ENCODE assay signal across 17 cellular contexts in the genomic region with DNA sequence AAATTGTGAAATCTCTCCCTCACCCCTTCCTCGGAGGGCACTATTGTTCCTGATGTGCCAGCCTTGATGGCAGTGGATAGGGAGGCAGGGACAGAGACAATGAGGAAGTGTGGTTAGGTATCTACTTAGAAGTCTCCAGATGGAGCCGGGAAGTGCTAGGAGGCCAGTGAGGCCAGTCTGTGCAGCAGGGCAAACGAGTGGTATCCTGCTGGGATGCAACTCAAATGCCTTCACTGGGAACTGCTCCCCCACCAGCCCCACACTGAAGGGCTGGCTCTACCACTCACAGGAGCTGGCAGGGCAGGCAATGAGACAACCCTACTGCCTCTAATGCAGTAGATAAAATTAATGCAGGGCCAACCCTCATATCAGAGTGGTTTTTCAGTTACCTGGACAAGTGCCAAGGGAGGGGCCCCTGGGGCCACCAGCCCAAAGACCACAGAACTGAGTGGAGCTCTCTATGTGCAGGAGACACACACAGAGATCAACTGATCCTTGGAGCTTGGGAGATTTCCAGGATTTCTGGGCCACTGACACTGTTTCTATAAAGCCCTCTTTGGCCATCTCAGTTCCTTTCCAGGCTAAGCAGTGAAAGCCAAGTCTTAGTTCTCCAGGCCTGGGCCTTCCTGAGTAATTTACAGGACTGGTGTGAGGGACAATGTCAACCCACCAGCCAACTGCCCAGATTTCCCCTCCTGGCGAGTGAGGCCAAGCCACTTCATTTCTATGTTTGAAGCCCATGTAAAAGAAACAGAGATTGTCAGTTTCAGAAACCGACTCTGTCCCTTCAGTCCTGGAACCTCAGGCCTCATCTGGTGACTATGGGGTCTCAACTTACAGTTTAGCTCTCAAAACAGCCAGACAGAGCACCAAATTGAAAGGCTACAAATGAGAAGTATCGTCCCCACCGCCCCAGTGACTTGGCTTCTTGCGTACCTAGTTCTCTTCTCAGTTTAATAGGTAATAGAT. TPM values are rescaled to one million over a fixed set of nuclear protein-coding genes. Genes with fewer than 3 reads are reported as not detected.
DNase-seq lines count a peak whose midpoint lies in the region; ATAC-seq, FAIRE-seq and TF ChIP-seq lines count a peak whose summit lies in the region.
"Had no signal": no experiment of that assay in that cellular context is flagged by ENCODE, and none has a peak within 500 bp of the region (broad histone marks: within the 10 kb centered on the region; RNA-seq: fewer than 3 reads in every experiment).

No MANE protein-coding gene starts in this region.

- H3K4me3 ChIP-seq in astrocyte (ENCODE audit: insufficient read depth, low read depth, low read length) (no peak overlapping the region), neural progenitor cell (no peak overlapping the region)
- H3K4me3 ChIP-seq: skin epidermis had no signal

- H3K4me1 ChIP-seq in astrocyte (ENCODE audit: insufficient read depth, low read length): peaks cover 22% of the 10 kb centered on the region
- peaks cover 17% of the 10 kb centered on the region for H3K4me1 ChIP-seq in neural progenitor cell

- H3K9me3 Mint-ChIP-seq in astrocyte (ENCODE audit: unreplicated experiment) (no peaks in the 10 kb centered on the region), neural progenitor cell (no peaks in the 10 kb centered on the region)
- peaks cover 1% of the 10 kb centered on the region for H3K9me3 Mint-ChIP-seq in activated CD8-positive, alpha-beta memory T cell treated with anti-CD3 and anti-CD28 coated beads, Interleukin-2, amount 10 ng/mL, durations not matched to agents 7 days and 5 days (ENCODE audit: low read depth)
- H3K9me3 Mint-ChIP-seq: activated B cell treated with CpG ODN at 0.5 μM for 24 hours, IgD-negative memory B cell had no signal

- H3K36me3 ChIP-seq in astrocyte (ENCODE audit: insufficient read depth, low read length) (peaks cover 8% of the 10 kb centered on the region), neural progenitor cell (no peaks in the 10 kb centered on the region)

- CTCF ChIA-PET in activated CD8-positive, alpha-beta memory T cell treated with anti-CD3 and anti-CD28 coated beads, Interleukin-2, amount 10 ng/mL, durations not matched to agents 7 days and 5 days (lab: Charles Lee): interaction anchor here (1.1 to 1.6 kb wide), 2 partner anchors 15 to 127 kb away, joined by 4 to 5 read pairs; no protein-coding TSS in a partner anchor

- H3K79me2 ChIP-seq in astrocyte (ENCODE audit: insufficient read depth, low read length): peaks cover 23% of the 10 kb centered on the region
- H3K79me2 ChIP-seq in neural progenitor cell (ENCODE audit: low read depth): peaks cover 27% of the 10 kb centered on the region

- H3K27ac Mint-ChIP-seq in astrocyte (ENCODE audit: unreplicated experiment): no peak overlapping the region
- peak overlapping the region; percentile 2 for H3K27ac Mint-ChIP-seq in neural progenitor cell
- H3K27ac Mint-ChIP-seq in activated CD8-positive, alpha-beta memory T cell treated with anti-CD3 and anti-CD28 coated beads, Interleukin-2, amount 10 ng/mL, durations not matched to agents 7 days and 5 days: no peak overlapping the region
- H3K27ac Mint-ChIP-seq: activated B cell treated with CpG ODN at 0.5 μM for 24 hours had no signal

- H4K20me1 ChIP-seq in astrocyte (ENCODE audit: insufficient read depth, low read length) (peaks cover 38% of the 10 kb centered on the region), neural progenitor cell (ENCODE audit: low read depth) (peaks cover 37% of the 10 kb centered on the region)

- peaks cover 51% of the 10 kb centered on the region for H3F3A ChIP-seq in neural progenitor cell (ENCODE audit: low read depth)

- H3K36me3 Mint-ChIP-seq in astrocyte (ENCODE audit: low read depth, unreplicated experiment) (peaks cover 18% of the 10 kb centered on the region), neural progenitor cell (peaks cover 29% of the 10 kb centered on the region)
- H3K36me3 Mint-ChIP-seq in activated CD8-positive, alpha-beta memory T cell treated with anti-CD3 and anti-CD28 coated beads, Interleukin-2, amount 10 ng/mL, durations not matched to agents 7 days and 5 days: peaks cover 48% of the 10 kb centered on the region

- H2AFZ ChIP-seq in astrocyte (ENCODE audit: low read depth, low read length): no peak overlapping the region
- H2AFZ ChIP-seq in neural progenitor cell (replicated peaks): no peak overlapping the region

- H3K27ac ChIP-seq in astrocyte (ENCODE audit: low read depth, low read length): no peak overlapping the region
- H3K27ac ChIP-seq in neural progenitor cell: peak overlapping the region; percentile 72
- H3K27ac ChIP-seq: skin epidermis had no signal

- H3K27me3 Mint-ChIP-seq in astrocyte (ENCODE audit: low read depth, unreplicated experiment) (no peaks in the 10 kb centered on the region), neural progenitor cell (ENCODE audit: insufficient read depth, low read depth) (peaks cover 5% of the 10 kb centered on the region)
- no peaks in the 10 kb centered on the region for H3K27me3 Mint-ChIP-seq in activated CD8-positive, alpha-beta memory T cell treated with anti-CD3 and anti-CD28 coated beads, Interleukin-2, amount 10 ng/mL, durations not matched to agents 7 days and 5 days
- H3K27me3 Mint-ChIP-seq: activated B cell treated with CpG ODN at 0.5 μM for 24 hours, IgD-negative memory B cell had no signal

- no peak for ATAC-seq in GM18907 (IDR thresholded peaks at IDR 0.05; ENCODE audit: unreplicated experiment)
- no peak for ATAC-seq in activated CD8-positive, alpha-beta memory T cell treated with anti-CD3 and anti-CD28 coated beads, Interleukin-2, amount 10 ng/mL, durations not matched to agents 7 days and 5 days

- H3K4me1 Mint-ChIP-seq in astrocyte (ENCODE audit: low read depth, unreplicated experiment) (peaks cover 19% of the 10 kb centered on the region), neural progenitor cell (peaks cover 26% of the 10 kb centered on the region)
- H3K4me1 Mint-ChIP-seq in activated CD8-positive, alpha-beta memory T cell treated with anti-CD3 and anti-CD28 coated beads, Interleukin-2, amount 10 ng/mL, durations not matched to agents 7 days and 5 days: peaks cover 30% of the 10 kb centered on the region

- H3K9ac ChIP-seq in astrocyte (ENCODE audit: low read length) (no peak overlapping the region), neural progenitor cell (no peak overlapping the region)

- no peaks in the 10 kb centered on the region for H3K27me3 ChIP-seq in astrocyte (ENCODE audit: insufficient read depth, low read length)
- no peaks in the 10 kb centered on the region for H3K27me3 ChIP-seq in neural progenitor cell

- TF ChIP-seq CTCF in astrocyte (IDR thresholded peaks at IDR 0.05; ENCODE audit: insufficient read depth, low read depth, low read length) (no peak), neural progenitor cell (IDR thresholded peaks at IDR 0.05) (no peak)

- H3K9me3 ChIP-seq in astrocyte (ENCODE audit: insufficient read depth, low read depth, low read length): no peaks in the 10 kb centered on the region
- no peaks in the 10 kb centered on the region for H3K9me3 ChIP-seq in neural progenitor cell (ENCODE audit: low read depth)

- H3K4me2 ChIP-seq in astrocyte (ENCODE audit: low read length): no peak overlapping the region
- no peak overlapping the region for H3K4me2 ChIP-seq in neural progenitor cell

- H3K4me3 Mint-ChIP-seq in astrocyte (ENCODE audit: unreplicated experiment) (peak overlapping the region; percentile 27), neural progenitor cell (peak overlapping the region; percentile 57)
- no peak overlapping the region for H3K4me3 Mint-ChIP-seq in activated CD8-positive, alpha-beta memory T cell treated with anti-CD3 and anti-CD28 coated beads, Interleukin-2, amount 10 ng/mL, durations not matched to agents 7 days and 5 days
- H3K4me3 Mint-ChIP-seq: activated B cell treated with CpG ODN at 0.5 μM for 24 hours had no signal

- DNase-seq in activated CD4-positive, alpha-beta T cell treated with anti-CD3 and anti-CD28 coated beads, Interleukin-2, amount 50 U/mL, for 48 hours: peak; percentile 7 to 11
- no peak for DNase-seq in activated CD4-positive, alpha-beta T cell treated with anti-CD3 and anti-CD28 coated beads for 4 hours
- peak; percentile 46 for DNase-seq in MV-4-11 (lab: John Stamatoyannopoulos, UW)
- DNase-seq in astrocyte (ENCODE audit: low read depth): no peak
- no peak for DNase-seq in neural progenitor cell (ENCODE audit: low spot score)
- no peak for DNase-seq in NCI-H1048 (lab: John Stamatoyannopoulos, UW)
- no peak for DNase-seq in activated CD8-positive, alpha-beta memory T cell treated with anti-CD3 and anti-CD28 coated beads, Interleukin-2, amount 10 ng/mL, durations not matched to agents 7 days and 5 days
- DNase-seq: activated B cell treated with CpG ODN at 0.5 μM for 24 hours; activated naive CD4-positive, alpha-beta T cell; EL; NCI-H2107 had no signal

- FAIRE-seq in astrocyte (lab: Jason Lieb, UNC): no peak
- FAIRE-seq: islet of Langerhans, RCC 7860, urothelium cell line had no signal

RNA-seq across cellular contexts. Expression of gene MIF, which starts 4.1 kb away (rescaled TPM):
- total RNA-seq in astrocyte: 906 and 942 TPM in 2 replicates
- total RNA-seq in neural progenitor cell (ENCODE audit: low replicate concordance): 132 and 552 TPM in 2 replicates
- 100 to 1,000 TPM; 730 to 765 TPM for total RNA-seq in activated CD8-positive, alpha-beta memory T cell treated with anti-CD3 and anti-CD28 coated beads, Interleukin-2, amount 10 ng/mL, durations not matched to agents 7 days and 5 days

RNA-seq across cellular contexts. Expression of gene SLC2A11, which starts 40.6 kb away (rescaled TPM):
- total RNA-seq in astrocyte: 19.1 and 19.6 TPM in 2 replicates
- total RNA-seq in neural progenitor cell (ENCODE audit: low replicate concordance): 3.8 and 12.1 TPM in 2 replicates
- 10 to 100 TPM in 1 of 2 experiments, 1 to 10 TPM in 1; 8.1 to 10.7 TPM for total RNA-seq in activated CD8-positive, alpha-beta memory T cell treated with anti-CD3 and anti-CD28 coated beads, Interleukin-2, amount 10 ng/mL, durations not matched to agents 7 days and 5 days

RNA-seq across cellular contexts. Expression of gene DERL3, which starts 59.5 kb away (rescaled TPM):
- total RNA-seq in astrocyte: 0.70 and 0.82 TPM in 2 replicates
- 1.1 and 7.7 TPM in 2 replicates for total RNA-seq in neural progenitor cell (ENCODE audit: low replicate concordance)
- total RNA-seq in activated CD8-positive, alpha-beta memory T cell treated with anti-CD3 and anti-CD28 coated beads, Interleukin-2, amount 10 ng/mL, durations not matched to agents 7 days and 5 days: 10 to 100 TPM; 14.6 to 18.1 TPM

Comparison
In these comparisons a context has a peak if more than half of its experiments do, and no peak if none do; other contexts are left out.
1. DNase-seq: peak in activated CD4-positive, alpha-beta T cell treated with anti-CD3 and anti-CD28 coated beads, Interleukin-2, amount 50 U/mL, for 48 hours (2 of 2) and MV-4-11 (single experiment); none in activated CD4-positive, alpha-beta T cell treated with anti-CD3 and anti-CD28 coated beads for 4 hours (0 of 2), astrocyte (single experiment), neural progenitor cell (single experiment), NCI-H1048 (single experiment) and activated CD8-positive, alpha-beta memory T cell treated with anti-CD3 and anti-CD28 coated beads, Interleukin-2, amount 10 ng/mL, durations not matched to agents 7 days and 5 days (single experiment).